In the genomic region with DNA sequence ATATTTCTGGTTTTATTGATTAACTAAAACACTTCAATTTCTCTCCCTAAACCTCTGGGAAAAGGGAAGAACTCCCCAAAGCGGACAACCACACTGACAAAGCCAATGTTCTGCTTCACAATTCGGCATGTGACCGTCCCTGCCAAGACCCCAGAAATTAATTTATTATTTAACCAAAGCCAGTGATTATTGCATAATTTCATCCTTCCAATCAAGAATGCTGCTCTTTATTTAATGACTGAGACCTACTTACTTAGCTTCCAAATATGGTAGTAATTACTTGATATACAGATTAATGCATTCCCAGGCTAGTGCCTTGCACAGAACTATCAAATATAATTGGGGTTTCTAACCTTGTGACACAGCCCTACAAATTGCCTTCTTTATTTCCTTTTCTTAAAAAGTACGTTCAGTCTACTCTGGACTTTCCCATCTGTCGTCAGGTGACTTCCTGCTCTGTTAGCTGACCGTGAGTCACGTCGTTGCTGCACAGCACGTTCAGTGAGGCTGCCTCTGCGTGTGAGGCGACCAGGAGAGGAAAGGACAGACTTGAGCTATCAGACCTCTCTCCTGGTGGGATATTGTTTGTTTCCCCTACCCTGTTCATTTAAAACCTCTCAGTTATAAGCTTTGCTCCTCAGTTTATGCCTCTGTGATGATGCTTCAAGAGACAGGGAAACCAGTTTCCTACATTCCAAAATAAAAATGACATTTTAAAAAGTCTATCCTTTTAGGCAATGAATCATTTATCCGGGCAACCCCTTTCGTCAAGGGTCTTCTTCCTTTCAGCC, we compare ENCODE assay signal across 1 cellular context.
TF ChIP-seq lines count a peak whose summit lies in the region.

No MANE protein-coding gene starts in this region.

TF ChIP-seq in K562, 482 proteins besides CTCF, POLR2A, EP300 and RAD21 (continued from another document and continues in another):
- TF ChIP-seq, protein P1, sequence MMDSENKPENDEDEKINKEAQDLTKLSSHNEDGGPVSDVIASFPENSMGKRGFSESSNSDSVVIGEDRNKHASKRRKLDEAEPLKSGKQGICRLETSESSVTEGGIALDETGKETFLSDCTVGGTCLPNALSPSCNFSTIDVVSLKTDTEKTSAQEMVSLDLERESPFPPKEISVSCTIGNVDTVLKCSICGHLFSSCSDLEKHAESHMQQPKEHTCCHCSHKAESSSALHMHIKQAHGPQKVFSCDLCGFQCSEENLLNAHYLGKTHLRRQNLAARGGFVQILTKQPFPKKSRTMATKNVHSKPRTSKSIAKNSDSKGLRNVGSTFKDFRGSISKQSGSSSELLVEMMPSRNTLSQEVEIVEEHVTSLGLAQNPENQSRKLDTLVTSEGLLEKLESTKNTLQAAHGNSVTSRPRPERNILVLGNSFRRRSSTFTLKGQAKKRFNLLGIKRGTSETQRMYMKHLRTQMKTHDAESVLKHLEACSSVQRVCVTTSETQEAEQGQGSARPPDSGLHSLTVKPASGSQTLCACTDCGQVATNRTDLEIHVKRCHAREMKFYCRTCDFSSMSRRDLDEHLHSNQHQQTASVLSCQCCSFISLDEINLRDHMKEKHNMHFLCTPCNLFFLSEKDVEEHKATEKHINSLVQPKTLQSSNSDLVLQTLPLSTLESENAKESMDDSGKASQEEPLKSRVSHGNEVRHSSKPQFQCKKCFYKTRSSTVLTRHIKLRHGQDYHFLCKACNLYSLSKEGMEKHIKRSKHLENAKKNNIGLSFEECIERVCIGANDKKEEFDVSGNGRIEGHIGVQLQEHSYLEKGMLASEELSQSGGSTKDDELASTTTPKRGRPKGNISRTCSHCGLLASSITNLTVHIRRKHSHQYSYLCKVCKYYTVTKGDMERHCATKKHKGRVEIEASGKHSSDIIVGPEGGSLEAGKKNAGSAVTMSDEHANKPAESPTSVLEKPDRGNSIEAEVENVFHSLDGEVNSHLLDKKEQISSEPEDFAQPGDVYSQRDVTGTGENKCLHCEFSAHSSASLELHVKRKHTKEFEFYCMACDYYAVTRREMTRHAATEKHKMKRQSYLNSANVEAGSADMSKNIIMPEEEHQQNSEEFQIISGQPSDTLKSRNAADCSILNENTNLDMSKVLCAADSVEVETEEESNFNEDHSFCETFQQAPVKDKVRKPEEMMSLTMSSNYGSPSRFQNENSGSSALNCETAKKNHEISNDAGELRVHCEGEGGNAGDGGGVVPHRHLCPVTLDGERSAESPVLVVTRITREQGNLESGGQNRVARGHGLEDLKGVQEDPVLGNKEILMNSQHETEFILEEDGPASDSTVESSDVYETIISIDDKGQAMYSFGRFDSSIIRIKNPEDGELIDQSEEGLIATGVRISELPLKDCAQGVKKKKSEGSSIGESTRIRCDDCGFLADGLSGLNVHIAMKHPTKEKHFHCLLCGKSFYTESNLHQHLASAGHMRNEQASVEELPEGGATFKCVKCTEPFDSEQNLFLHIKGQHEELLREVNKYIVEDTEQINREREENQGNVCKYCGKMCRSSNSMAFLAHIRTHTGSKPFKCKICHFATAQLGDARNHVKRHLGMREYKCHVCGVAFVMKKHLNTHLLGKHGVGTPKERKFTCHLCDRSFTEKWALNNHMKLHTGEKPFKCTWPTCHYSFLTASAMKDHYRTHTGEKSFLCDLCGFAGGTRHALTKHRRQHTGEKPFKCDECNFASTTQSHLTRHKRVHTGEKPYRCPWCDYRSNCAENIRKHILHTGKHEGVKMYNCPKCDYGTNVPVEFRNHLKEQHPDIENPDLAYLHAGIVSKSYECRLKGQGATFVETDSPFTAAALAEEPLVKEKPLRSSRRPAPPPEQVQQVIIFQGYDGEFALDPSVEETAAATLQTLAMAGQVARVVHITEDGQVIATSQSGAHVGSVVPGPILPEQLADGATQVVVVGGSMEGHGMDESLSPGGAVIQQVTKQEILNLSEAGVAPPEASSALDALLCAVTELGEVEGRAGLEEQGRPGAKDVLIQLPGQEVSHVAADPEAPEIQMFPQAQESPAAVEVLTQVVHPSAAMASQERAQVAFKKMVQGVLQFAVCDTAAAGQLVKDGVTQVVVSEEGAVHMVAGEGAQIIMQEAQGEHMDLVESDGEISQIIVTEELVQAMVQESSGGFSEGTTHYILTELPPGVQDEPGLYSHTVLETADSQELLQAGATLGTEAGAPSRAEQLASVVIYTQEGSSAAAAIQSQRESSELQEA (IDR thresholded peaks at IDR 0.05; ENCODE audit: low read depth), result no peak
- TF ChIP-seq ZNF785 (CRISPR knock-in tag; IDR thresholded peaks at IDR 0.05) (no peak), HNRNPH1 (optimal IDR thresholded peaks at IDR 0.05; ENCODE audit: low read depth, low read length) (no peak), BMI1 (IDR thresholded peaks at IDR 0.05; ENCODE audit: low read length) (no peak), RCOR1 (IDR thresholded peaks at IDR 0.05; ENCODE audit: borderline replicate concordance in 1 of 2, low read depth in 2 of 2, low read length in 2 of 2) (peak in 1 of 2 experiments; percentile 70; a peak in 2 of 4 replicates), ZBTB17 (CRISPR knock-in tag; IDR thresholded peaks at IDR 0.05) (no peak), ZNF583 (CRISPR knock-in tag; IDR thresholded peaks at IDR 0.05) (0 out of 2 replicates have a peak, but pooled peaks have one; percentile 26), ZNF253 (CRISPR knock-in tag; conservative IDR thresholded peaks at IDR 0.05) (no peak), ZNF324 (CRISPR knock-in tag; IDR thresholded peaks at IDR 0.05) (no peak), SREBF2 (CRISPR knock-in tag; IDR thresholded peaks at IDR 0.05) (no peak), TAF15 (IDR thresholded peaks at IDR 0.05; ENCODE audit: low read depth, low read length) (no peak), ZNF551 (CRISPR knock-in tag; IDR thresholded peaks at IDR 0.05) (no peak), SLC30A9 (CRISPR knock-in tag; IDR thresholded peaks at IDR 0.05) (no peak), BRF1 (IDR thresholded peaks at IDR 0.05; ENCODE audit: borderline replicate concordance, extremely low read depth, insufficient read length) (no peak), ZNF174 (CRISPR knock-in tag; IDR thresholded peaks at IDR 0.05) (no peak), GABPB2 (CRISPR knock-in tag; conservative IDR thresholded peaks at IDR 0.05) (no peak), NCOR1 (IDR thresholded peaks at IDR 0.05) (0 out of 2 replicates have a peak, but pooled peaks have one; percentile 28), SMAD1 (IDR thresholded peaks at IDR 0.05; ENCODE audit: low read depth, low read length, partially characterized antibody) (no peak), IRF2 (CRISPR knock-in tag; IDR thresholded peaks at IDR 0.05) (no peak), PBX2 (CRISPR knock-in tag; IDR thresholded peaks at IDR 0.05; ENCODE audit: low read depth) (no peak), PBX2 (tag; conservative IDR thresholded peaks at IDR 0.05; ENCODE audit: low read depth) (no peak; the same call in 1 of the 2 replicates), NR1H2 (CRISPR knock-in tag; IDR thresholded peaks at IDR 0.05) (no peak), SUPT5H (IDR thresholded peaks at IDR 0.05) (no peak), NONO (IDR thresholded peaks at IDR 0.05; ENCODE audit: low read depth in 2 of 2, low read length in 1 of 2) (peak in 1 of 2 experiments; percentile 11; a peak in 1 of 4 replicates), MBD2 (IDR thresholded peaks at IDR 0.05; ENCODE audit: borderline replicate concordance, low read depth) (no peak), NFIX (CRISPR knock-in tag; IDR thresholded peaks at IDR 0.05; ENCODE audit: low read depth) (no peak)
- TF ChIP-seq, protein P2, sequence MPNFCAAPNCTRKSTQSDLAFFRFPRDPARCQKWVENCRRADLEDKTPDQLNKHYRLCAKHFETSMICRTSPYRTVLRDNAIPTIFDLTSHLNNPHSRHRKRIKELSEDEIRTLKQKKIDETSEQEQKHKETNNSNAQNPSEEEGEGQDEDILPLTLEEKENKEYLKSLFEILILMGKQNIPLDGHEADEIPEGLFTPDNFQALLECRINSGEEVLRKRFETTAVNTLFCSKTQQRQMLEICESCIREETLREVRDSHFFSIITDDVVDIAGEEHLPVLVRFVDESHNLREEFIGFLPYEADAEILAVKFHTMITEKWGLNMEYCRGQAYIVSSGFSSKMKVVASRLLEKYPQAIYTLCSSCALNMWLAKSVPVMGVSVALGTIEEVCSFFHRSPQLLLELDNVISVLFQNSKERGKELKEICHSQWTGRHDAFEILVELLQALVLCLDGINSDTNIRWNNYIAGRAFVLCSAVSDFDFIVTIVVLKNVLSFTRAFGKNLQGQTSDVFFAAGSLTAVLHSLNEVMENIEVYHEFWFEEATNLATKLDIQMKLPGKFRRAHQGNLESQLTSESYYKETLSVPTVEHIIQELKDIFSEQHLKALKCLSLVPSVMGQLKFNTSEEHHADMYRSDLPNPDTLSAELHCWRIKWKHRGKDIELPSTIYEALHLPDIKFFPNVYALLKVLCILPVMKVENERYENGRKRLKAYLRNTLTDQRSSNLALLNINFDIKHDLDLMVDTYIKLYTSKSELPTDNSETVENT (CRISPR knock-in tag; IDR thresholded peaks at IDR 0.05), result no peak
- TF ChIP-seq, protein P3, sequence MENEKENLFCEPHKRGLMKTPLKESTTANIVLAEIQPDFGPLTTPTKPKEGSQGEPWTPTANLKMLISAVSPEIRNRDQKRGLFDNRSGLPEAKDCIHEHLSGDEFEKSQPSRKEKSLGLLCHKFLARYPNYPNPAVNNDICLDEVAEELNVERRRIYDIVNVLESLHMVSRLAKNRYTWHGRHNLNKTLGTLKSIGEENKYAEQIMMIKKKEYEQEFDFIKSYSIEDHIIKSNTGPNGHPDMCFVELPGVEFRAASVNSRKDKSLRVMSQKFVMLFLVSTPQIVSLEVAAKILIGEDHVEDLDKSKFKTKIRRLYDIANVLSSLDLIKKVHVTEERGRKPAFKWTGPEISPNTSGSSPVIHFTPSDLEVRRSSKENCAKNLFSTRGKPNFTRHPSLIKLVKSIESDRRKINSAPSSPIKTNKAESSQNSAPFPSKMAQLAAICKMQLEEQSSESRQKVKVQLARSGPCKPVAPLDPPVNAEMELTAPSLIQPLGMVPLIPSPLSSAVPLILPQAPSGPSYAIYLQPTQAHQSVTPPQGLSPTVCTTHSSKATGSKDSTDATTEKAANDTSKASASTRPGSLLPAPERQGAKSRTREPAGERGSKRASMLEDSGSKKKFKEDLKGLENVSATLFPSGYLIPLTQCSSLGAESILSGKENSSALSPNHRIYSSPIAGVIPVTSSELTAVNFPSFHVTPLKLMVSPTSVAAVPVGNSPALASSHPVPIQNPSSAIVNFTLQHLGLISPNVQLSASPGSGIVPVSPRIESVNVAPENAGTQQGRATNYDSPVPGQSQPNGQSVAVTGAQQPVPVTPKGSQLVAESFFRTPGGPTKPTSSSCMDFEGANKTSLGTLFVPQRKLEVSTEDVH (IDR thresholded peaks at IDR 0.05; ENCODE audit: low read depth, partially characterized antibody), result no peak
- TF ChIP-seq, protein P4, sequence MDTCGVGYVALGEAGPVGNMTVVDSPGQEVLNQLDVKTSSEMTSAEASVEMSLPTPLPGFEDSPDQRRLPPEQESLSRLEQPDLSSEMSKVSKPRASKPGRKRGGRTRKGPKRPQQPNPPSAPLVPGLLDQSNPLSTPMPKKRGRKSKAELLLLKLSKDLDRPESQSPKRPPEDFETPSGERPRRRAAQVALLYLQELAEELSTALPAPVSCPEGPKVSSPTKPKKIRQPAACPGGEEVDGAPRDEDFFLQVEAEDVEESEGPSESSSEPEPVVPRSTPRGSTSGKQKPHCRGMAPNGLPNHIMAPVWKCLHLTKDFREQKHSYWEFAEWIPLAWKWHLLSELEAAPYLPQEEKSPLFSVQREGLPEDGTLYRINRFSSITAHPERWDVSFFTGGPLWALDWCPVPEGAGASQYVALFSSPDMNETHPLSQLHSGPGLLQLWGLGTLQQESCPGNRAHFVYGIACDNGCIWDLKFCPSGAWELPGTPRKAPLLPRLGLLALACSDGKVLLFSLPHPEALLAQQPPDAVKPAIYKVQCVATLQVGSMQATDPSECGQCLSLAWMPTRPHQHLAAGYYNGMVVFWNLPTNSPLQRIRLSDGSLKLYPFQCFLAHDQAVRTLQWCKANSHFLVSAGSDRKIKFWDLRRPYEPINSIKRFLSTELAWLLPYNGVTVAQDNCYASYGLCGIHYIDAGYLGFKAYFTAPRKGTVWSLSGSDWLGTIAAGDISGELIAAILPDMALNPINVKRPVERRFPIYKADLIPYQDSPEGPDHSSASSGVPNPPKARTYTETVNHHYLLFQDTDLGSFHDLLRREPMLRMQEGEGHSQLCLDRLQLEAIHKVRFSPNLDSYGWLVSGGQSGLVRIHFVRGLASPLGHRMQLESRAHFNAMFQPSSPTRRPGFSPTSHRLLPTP (IDR thresholded peaks at IDR 0.05; ENCODE audit: borderline replicate concordance, extremely low read depth, insufficient read length), result no peak
- TF ChIP-seq, protein P5, sequence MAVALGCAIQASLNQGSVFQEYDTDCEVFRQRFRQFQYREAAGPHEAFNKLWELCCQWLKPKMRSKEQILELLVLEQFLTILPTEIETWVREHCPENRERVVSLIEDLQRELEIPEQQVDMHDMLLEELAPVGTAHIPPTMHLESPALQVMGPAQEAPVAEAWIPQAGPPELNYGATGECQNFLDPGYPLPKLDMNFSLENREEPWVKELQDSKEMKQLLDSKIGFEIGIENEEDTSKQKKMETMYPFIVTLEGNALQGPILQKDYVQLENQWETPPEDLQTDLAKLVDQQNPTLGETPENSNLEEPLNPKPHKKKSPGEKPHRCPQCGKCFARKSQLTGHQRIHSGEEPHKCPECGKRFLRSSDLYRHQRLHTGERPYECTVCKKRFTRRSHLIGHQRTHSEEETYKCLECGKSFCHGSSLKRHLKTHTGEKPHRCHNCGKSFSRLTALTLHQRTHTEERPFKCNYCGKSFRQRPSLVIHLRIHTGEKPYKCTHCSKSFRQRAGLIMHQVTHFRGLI (CRISPR knock-in tag; IDR thresholded peaks at IDR 0.05), result no peak
- TF ChIP-seq, protein P6, sequence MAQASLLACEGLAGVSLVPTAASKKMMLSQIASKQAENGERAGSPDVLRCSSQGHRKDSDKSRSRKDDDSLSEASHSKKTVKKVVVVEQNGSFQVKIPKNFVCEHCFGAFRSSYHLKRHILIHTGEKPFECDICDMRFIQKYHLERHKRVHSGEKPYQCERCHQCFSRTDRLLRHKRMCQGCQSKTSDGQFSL (CRISPR knock-in tag; IDR thresholded peaks at IDR 0.05), result no peak
- TF ChIP-seq, protein P6 (tag; IDR thresholded peaks at IDR 0.05), result no peak
